In genomic region chr12:3168775-3169221, GRCh38 we compare ENCODE assay signal across 9 cellular contexts.
DNase-seq lines count a peak whose midpoint lies in the region; ATAC-seq, FAIRE-seq and TF ChIP-seq lines count a peak whose summit lies in the region.
"Had no signal": no experiment of that assay in that cellular context is flagged by ENCODE, and none has a peak within 500 bp of the region (broad histone marks: within the 10 kb centered on the region; RNA-seq: fewer than 3 reads in every experiment).

No MANE protein-coding gene starts in this region.

- FAIRE-seq in small intestine (lab: Jason Lieb, UNC), result no peak

- no peak for ATAC-seq in HG03460 (IDR thresholded peaks at IDR 0.05; ENCODE audit: unreplicated experiment)
- no peak for ATAC-seq in GM19035 (IDR thresholded peaks at IDR 0.05; ENCODE audit: unreplicated experiment)

- H3K27me3 ChIP-seq in small intestine (ENCODE audit: control insufficient read depth in 2 of 2, insufficient read depth in 2 of 2, low read length in 2 of 2), result no peaks in the 10 kb centered on the region
- H3K27me3 ChIP-seq: upper lobe of left lung had no signal

- POLR2A ChIA-PET in HEK293T (lab: Yijun Ruan, JAX), result interaction anchor here (0.9 to 2.0 kb wide), 2 partner anchors 11 to 14 kb away, joined by 3 to 9 read pairs; no protein-coding TSS in a partner anchor

- CTCF ChIA-PET in HEK293T (lab: Yijun Ruan, JAX), result interaction anchor here (1.2 kb wide), 1 partner anchor 34 kb away, joined by 5 read pairs; no protein-coding TSS in a partner anchor

- WGBS in mesodermal cell (ENCODE audit: insufficient coverage in 2 of 2), 2 experiments, result 58 to 76% methylated on average over 12 to 13 of the region's 14 CpGs
- 63 to 67% (median 64%) methylated on average over 14 of the region's 14 CpGs for WGBS in small intestine, 3 donors

- H3K9me3 ChIP-seq in mesodermal cell (ENCODE audit: control insufficient read depth, low read length) (no peaks in the 10 kb centered on the region), small intestine (ENCODE audit: control insufficient read depth, low read depth) (no peaks in the 10 kb centered on the region)
- H3K9me3 ChIP-seq: upper lobe of left lung had no signal

- peaks cover 66% of the 10 kb centered on the region for H3K4me1 ChIP-seq in mesodermal cell (ENCODE audit: control insufficient read depth, insufficient read depth, low read length, poor library complexity, severe bottlenecking)
- H3K4me1 ChIP-seq in small intestine (ENCODE audit: control insufficient read depth in 2 of 2, insufficient read depth in 1 of 2, low read depth in 1 of 2, low read length in 1 of 2), result no peaks in the 10 kb centered on the region

- H3K4me3 ChIP-seq in mesodermal cell (ENCODE audit: extremely low read depth, insufficient read depth, low read length, poor library complexity, severe bottlenecking) (no peak overlapping the region), small intestine (ENCODE audit: low read depth in 1 of 2, low read length in 2 of 2) (no peak overlapping the region)
- H3K4me3 ChIP-seq: upper lobe of left lung had no signal

- H3K27ac ChIP-seq in mesodermal cell (ENCODE audit: low read depth, low read length, severe bottlenecking), result peak overlapping the region; percentile 70
- no peak overlapping the region for H3K27ac ChIP-seq in small intestine (ENCODE audit: low read depth in 1 of 2, low read length in 1 of 2)
- H3K27ac ChIP-seq: upper lobe of left lung had no signal

- DNase-seq in AG08395 (ENCODE audit: low spot score), result peak; percentile 63
- DNase-seq in HEK293T (ENCODE audit: extremely low spot score), result peak; percentile 38
- peak; percentile 95 for DNase-seq in astrocyte of the hippocampus (ENCODE audit: low read depth, low spot score)
- no peak for DNase-seq in central memory CD4-positive, alpha-beta T cell
- no peak for DNase-seq in small intestine

- H3K36me3 ChIP-seq in mesodermal cell (ENCODE audit: control insufficient read depth, insufficient read depth, low read length), result no peaks in the 10 kb centered on the region
- H3K36me3 ChIP-seq in small intestine (ENCODE audit: control insufficient read depth in 2 of 2, insufficient read depth in 2 of 2, low read length in 2 of 2), result no peaks in the 10 kb centered on the region

TF ChIP-seq in HEK293T, 16 proteins besides CTCF, POLR2A, EP300 and RAD21:
- TF ChIP-seq CTBP1 (IDR thresholded peaks at IDR 0.05; ENCODE audit: borderline replicate concordance) (no peak), ELF4 (IDR thresholded peaks at IDR 0.05) (no peak), BHLHE40 (IDR thresholded peaks at IDR 0.05; ENCODE audit: borderline replicate concordance) (no peak), PKNOX1 (IDR thresholded peaks at IDR 0.05) (no peak), SUZ12 (IDR thresholded peaks at IDR 0.05) (no peak), SP1 (IDR thresholded peaks at IDR 0.05) (no peak), ZNF384 (IDR thresholded peaks at IDR 0.05) (no peak), HDGF (IDR thresholded peaks at IDR 0.05; ENCODE audit: borderline replicate concordance) (no peak), LEF1 (IDR thresholded peaks at IDR 0.05; ENCODE audit: borderline replicate concordance) (no peak), FOXM1 (IDR thresholded peaks at IDR 0.05; ENCODE audit: borderline replicate concordance) (no peak), FOXA1 (IDR thresholded peaks at IDR 0.05) (no peak), NFRKB (IDR thresholded peaks at IDR 0.05) (no peak), L3MBTL2 (conservative IDR thresholded peaks at IDR 0.05) (no peak), TARDBP (IDR thresholded peaks at IDR 0.05) (no peak), ARNT (IDR thresholded peaks at IDR 0.05) (no peak), FOXK2 (IDR thresholded peaks at IDR 0.05) (no peak)

Comparison
In these comparisons a context has a peak if more than half of its experiments do, and no peak if none do; other contexts are left out.
1. DNase-seq: peak in AG08395 (single experiment), HEK293T (single experiment) and astrocyte of the hippocampus (single experiment); none in central memory CD4-positive, alpha-beta T cell (single experiment) and small intestine (single experiment).